Comparison of ENCODE assay signal across 1 cellular context in the genomic region with DNA sequence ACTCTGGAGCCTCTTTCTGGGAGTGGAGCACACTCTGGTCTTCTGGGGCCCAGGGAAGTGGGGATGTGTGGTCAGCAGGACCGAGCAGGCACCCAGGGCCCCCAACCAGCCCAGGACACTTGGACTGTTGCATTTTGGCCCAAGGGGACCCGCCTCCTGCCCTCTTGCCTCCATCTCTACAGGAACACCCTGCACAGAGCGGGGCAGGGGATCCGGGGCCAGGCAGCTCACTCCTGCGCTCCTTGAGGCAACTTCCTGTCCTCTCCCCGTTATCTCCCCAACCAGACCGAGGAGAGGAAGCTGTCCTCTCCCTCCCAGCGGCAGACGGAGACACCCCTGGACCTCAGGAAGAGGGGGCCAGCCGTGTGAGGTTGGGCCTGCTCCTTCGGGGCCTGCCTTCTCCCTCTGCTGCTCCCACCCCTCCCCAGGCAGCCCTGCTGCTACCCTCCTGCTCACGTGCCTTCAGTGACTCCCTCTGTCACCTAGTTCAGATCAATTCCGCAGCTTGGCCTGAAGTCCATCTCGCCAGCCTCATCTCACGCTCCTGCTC.
TF ChIP-seq lines count a peak whose summit lies in the region.

No MANE protein-coding gene starts in this region.

TF ChIP-seq in K562, 482 proteins besides CTCF, POLR2A, EP300 and RAD21 (continued from another document and continues in another):
- TF ChIP-seq, protein P1, sequence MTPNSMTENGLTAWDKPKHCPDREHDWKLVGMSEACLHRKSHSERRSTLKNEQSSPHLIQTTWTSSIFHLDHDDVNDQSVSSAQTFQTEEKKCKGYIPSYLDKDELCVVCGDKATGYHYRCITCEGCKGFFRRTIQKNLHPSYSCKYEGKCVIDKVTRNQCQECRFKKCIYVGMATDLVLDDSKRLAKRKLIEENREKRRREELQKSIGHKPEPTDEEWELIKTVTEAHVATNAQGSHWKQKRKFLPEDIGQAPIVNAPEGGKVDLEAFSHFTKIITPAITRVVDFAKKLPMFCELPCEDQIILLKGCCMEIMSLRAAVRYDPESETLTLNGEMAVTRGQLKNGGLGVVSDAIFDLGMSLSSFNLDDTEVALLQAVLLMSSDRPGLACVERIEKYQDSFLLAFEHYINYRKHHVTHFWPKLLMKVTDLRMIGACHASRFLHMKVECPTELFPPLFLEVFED (CRISPR knock-in tag; conservative IDR thresholded peaks at IDR 0.05), result no peak
- TF ChIP-seq VEZF1 (CRISPR knock-in tag; IDR thresholded peaks at IDR 0.05) (peak; percentile 73), HINFP (tag; conservative IDR thresholded peaks at IDR 0.05; ENCODE audit: low read depth) (no peak), ZNF124 (CRISPR knock-in tag; IDR thresholded peaks at IDR 0.05) (no peak), SOX6 (IDR thresholded peaks at IDR 0.05) (peak; percentile 64; the same call in 1 of the 2 replicates), ATF7 (IDR thresholded peaks at IDR 0.05) (peak; percentile 40; the same call in 1 of the 2 replicates), STAT5A (IDR thresholded peaks at IDR 0.05; ENCODE audit: borderline replicate concordance, low read length) (peak; percentile 30; the same call in 1 of the 2 replicates), CHCHD3 (CRISPR knock-in tag; IDR thresholded peaks at IDR 0.05) (no peak), MTA2 (IDR thresholded peaks at IDR 0.05; ENCODE audit: low read depth) (peak; percentile 48), NBN (IDR thresholded peaks at IDR 0.05; ENCODE audit: low read depth) (peak; percentile 41; the same call in 1 of the 2 replicates), SREBF1 (IDR thresholded peaks at IDR 0.05; ENCODE audit: borderline replicate concordance, low read depth, low read length) (no peak), ZNF24 (IDR thresholded peaks at IDR 0.05) (no peak), KLF16 (IDR thresholded peaks at IDR 0.05) (peak; percentile 78; the same call in 1 of the 2 replicates), FOXJ2 (tag; IDR thresholded peaks at IDR 0.05) (no peak), GATA2 (CRISPR knock-in tag; IDR thresholded peaks at IDR 0.05) (peak; percentile 90), CREB1 (IDR thresholded peaks at IDR 0.05) (peak; percentile 32; the same call in 1 of the 2 replicates), CREB1 (CRISPR knock-in tag; IDR thresholded peaks at IDR 0.05) (no peak; the same call in 1 of the 2 replicates), TAF7 (tag; IDR thresholded peaks at IDR 0.05) (no peak), ZNF347 (CRISPR knock-in tag; IDR thresholded peaks at IDR 0.05; ENCODE audit: low read depth) (no peak), FOXP4 (CRISPR knock-in tag; IDR thresholded peaks at IDR 0.05; ENCODE audit: borderline replicate concordance) (no peak), JUND (IDR thresholded peaks at IDR 0.05; ENCODE audit: borderline replicate concordance, low read depth, low read length) (peak; percentile 64), JUND (tag; IDR thresholded peaks at IDR 0.05; ENCODE audit: borderline replicate concordance, low read depth, low read length) (peak; percentile 51; the same call in 1 of the 3 replicates), ELK3 (CRISPR knock-in tag; IDR thresholded peaks at IDR 0.05) (no peak), ZBTB43 (CRISPR knock-in tag; IDR thresholded peaks at IDR 0.05) (no peak), DACH1 (IDR thresholded peaks at IDR 0.05; ENCODE audit: partially characterized antibody) (no peak), RFX1 (IDR thresholded peaks at IDR 0.05) (no peak), ZNF212 (CRISPR knock-in tag; IDR thresholded peaks at IDR 0.05) (no peak), BDP1 (IDR thresholded peaks at IDR 0.05; ENCODE audit: insufficient read depth, insufficient read length) (no peak), HDAC1 (IDR thresholded peaks at IDR 0.05) (0 out of 4 replicates have a peak, but pooled peaks of 1 of the 2 experiments have one; percentile 23)
- TF ChIP-seq, protein P2, sequence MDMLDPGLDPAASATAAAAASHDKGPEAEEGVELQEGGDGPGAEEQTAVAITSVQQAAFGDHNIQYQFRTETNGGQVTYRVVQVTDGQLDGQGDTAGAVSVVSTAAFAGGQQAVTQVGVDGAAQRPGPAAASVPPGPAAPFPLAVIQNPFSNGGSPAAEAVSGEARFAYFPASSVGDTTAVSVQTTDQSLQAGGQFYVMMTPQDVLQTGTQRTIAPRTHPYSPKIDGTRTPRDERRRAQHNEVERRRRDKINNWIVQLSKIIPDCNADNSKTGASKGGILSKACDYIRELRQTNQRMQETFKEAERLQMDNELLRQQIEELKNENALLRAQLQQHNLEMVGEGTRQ (CRISPR knock-in tag; IDR thresholded peaks at IDR 0.05), result peak; percentile 25; the same call in 1 of the 2 replicates
- TF ChIP-seq, protein P3, sequence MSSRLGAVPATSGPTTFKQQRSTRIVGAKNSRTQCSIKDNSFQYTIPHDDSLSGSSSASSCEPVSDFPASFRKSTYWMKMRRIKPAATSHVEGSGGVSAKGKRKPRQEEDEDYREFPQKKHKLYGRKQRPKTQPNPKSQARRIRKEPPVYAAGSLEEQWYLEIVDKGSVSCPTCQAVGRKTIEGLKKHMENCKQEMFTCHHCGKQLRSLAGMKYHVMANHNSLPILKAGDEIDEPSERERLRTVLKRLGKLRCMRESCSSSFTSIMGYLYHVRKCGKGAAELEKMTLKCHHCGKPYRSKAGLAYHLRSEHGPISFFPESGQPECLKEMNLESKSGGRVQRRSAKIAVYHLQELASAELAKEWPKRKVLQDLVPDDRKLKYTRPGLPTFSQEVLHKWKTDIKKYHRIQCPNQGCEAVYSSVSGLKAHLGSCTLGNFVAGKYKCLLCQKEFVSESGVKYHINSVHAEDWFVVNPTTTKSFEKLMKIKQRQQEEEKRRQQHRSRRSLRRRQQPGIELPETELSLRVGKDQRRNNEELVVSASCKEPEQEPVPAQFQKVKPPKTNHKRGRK (tag; IDR thresholded peaks at IDR 0.05), result no peak
- TF ChIP-seq, protein P4, sequence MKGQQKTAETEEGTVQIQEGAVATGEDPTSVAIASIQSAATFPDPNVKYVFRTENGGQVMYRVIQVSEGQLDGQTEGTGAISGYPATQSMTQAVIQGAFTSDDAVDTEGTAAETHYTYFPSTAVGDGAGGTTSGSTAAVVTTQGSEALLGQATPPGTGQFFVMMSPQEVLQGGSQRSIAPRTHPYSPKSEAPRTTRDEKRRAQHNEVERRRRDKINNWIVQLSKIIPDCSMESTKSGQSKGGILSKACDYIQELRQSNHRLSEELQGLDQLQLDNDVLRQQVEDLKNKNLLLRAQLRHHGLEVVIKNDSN (CRISPR knock-in tag; IDR thresholded peaks at IDR 0.05), result peak; percentile 73
- TF ChIP-seq, protein P5, sequence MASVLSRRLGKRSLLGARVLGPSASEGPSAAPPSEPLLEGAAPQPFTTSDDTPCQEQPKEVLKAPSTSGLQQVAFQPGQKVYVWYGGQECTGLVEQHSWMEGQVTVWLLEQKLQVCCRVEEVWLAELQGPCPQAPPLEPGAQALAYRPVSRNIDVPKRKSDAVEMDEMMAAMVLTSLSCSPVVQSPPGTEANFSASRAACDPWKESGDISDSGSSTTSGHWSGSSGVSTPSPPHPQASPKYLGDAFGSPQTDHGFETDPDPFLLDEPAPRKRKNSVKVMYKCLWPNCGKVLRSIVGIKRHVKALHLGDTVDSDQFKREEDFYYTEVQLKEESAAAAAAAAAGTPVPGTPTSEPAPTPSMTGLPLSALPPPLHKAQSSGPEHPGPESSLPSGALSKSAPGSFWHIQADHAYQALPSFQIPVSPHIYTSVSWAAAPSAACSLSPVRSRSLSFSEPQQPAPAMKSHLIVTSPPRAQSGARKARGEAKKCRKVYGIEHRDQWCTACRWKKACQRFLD (CRISPR knock-in tag; IDR thresholded peaks at IDR 0.05), result peak; percentile 65; the same call in 1 of the 2 replicates
